ENCODE assay signal across 18 cellular contexts in genomic region chr1:235027076-235027861, GRCh38.
A peak's percentile ranks its signal among the peaks of the same experiment; 100 is the strongest.
DNase-seq lines count a peak whose midpoint lies in the region; ATAC-seq, FAIRE-seq and TF ChIP-seq lines count a peak whose summit lies in the region.
"Had no signal": no experiment of that assay in that cellular context is flagged by ENCODE, and none has a peak within 500 bp of the region (broad histone marks: within the 10 kb centered on the region; RNA-seq: fewer than 3 reads in every experiment).

No MANE protein-coding gene starts in this region.

- H3K27me3 ChIP-seq in GM12878 (replicated peaks in 1 of 2; ENCODE audit: control insufficient read depth in 2 of 2, insufficient read depth in 2 of 2, low read length in 1 of 2) = no peaks in the 10 kb centered on the region
- no peaks in the 10 kb centered on the region for H3K27me3 ChIP-seq in spleen (replicated peaks in 1 of 7)
- no peaks in the 10 kb centered on the region for H3K27me3 ChIP-seq in vagina

- H3K27me3 Mint-ChIP-seq in activated T-cell treated with anti-CD3 and anti-CD28 coated beads, Interleukin-2, amount 50 U/mL, for 72 hours (ENCODE audit: low read depth) = no peaks in the 10 kb centered on the region

- TF ChIP-seq POLR2A in GM12878 (IDR thresholded peaks at IDR 0.05; ENCODE audit: low read depth, low read length) = no peak
- no peak for TF ChIP-seq POLR2A in spleen (IDR thresholded peaks at IDR 0.05)
- no peak for TF ChIP-seq POLR2A in vagina (IDR thresholded peaks at IDR 0.05)

- TF ChIP-seq EP300 in GM12878 (IDR thresholded peaks at IDR 0.05; ENCODE audit: borderline replicate concordance in 1 of 2, control insufficient read depth in 1 of 2, low read depth in 2 of 2, low read length in 2 of 2) = no peak

- RAD21 ChIA-PET in GM12878 (lab: Charles Lee; ENCODE audit: unreplicated experiment) = interaction anchor here (0.7 kb wide), 1 partner anchor 38 kb away, joined by 3 read pairs; no protein-coding TSS in a partner anchor

- TF ChIP-seq RAD21 in GM12878 (IDR thresholded peaks at IDR 0.05; ENCODE audit: insufficient read depth, low read depth, low read length) = no peak

- no peak overlapping the region for H2AFZ ChIP-seq in GM12878 (ENCODE audit: control insufficient read depth, low read depth, low read length)

- H3K4me3 ChIP-seq in HEK293 (ENCODE audit: low read depth, low read length) (no peak overlapping the region), GM12878 (no peak overlapping the region), spleen (no peak overlapping the region), vagina (no peak overlapping the region)
- H3K4me3 ChIP-seq: A549 had no signal

- peaks cover 9 to 11% of the 10 kb centered on the region in 2 donors for H3K36me3 Mint-ChIP-seq in activated T-cell treated with anti-CD3 and anti-CD28 coated beads, Interleukin-2, amount 50 U/mL, for 72 hours (ENCODE audit: insufficient read depth in 2 of 2)

- in situ Hi-C loops in GM12878 (cut with MboI) = no loop called here

- H3K4me2 ChIP-seq in GM12878 (ENCODE audit: control insufficient read depth, insufficient read depth) = no peak overlapping the region
- H3K4me2 ChIP-seq: A549 had no signal

- ATAC-seq in activated T-cell treated with anti-CD3 and anti-CD28 coated beads, Interleukin-2, amount 50 U/mL, for 72 hours (replicated peaks in 1 of 2) = no peak
- no peak for ATAC-seq in GM12878

- no peak overlapping the region for H3K9ac ChIP-seq in GM12878 (ENCODE audit: control insufficient read depth, insufficient read depth, low read length)

- peaks cover 7 to 9% of the 10 kb centered on the region in 2 donors for H3K9me3 Mint-ChIP-seq in activated T-cell treated with anti-CD3 and anti-CD28 coated beads, Interleukin-2, amount 50 U/mL, for 72 hours

- H3K36me3 ChIP-seq in HEK293 (ENCODE audit: control insufficient read depth in 2 of 2, insufficient read depth in 1 of 2, low read length in 2 of 2) (no peaks in the 10 kb centered on the region), GM12878 (ENCODE audit: control insufficient read depth in 2 of 2, insufficient read depth in 2 of 2, low read length in 1 of 2) (no peaks in the 10 kb centered on the region), spleen (no peaks in the 10 kb centered on the region), vagina (no peaks in the 10 kb centered on the region)

- SMC1A ChIA-PET in GM12878 (lab: Charles Lee; ENCODE audit: uncharacterized antibody, unreplicated experiment) = interaction anchor here (1.1 kb wide), 1 partner anchor 22 kb away, joined by 3 read pairs; no protein-coding TSS in a partner anchor

- no TSS peak for BruUV-seq in GM12878 (replicated peaks; lab: Mats Ljungman, UMichigan)

- H3K27ac Mint-ChIP-seq in activated T-cell treated with anti-CD3 and anti-CD28 coated beads, Interleukin-2, amount 50 U/mL, for 72 hours = no peak overlapping the region
- H3K27ac Mint-ChIP-seq: H9 had no signal

- H3K4me1 ChIP-seq in HEK293 (ENCODE audit: control insufficient read depth, insufficient read depth, low read length) (no peaks in the 10 kb centered on the region), GM12878 (ENCODE audit: control insufficient read depth, insufficient read depth, low read length) (peaks cover 39% of the 10 kb centered on the region), spleen (peaks cover 0 to 18% (median 0%) of the 10 kb centered on the region in 6 donors), vagina (no peaks in the 10 kb centered on the region)

- FAIRE-seq in GM12878 (lab: Jason Lieb, UNC) = no peak
- FAIRE-seq: A549, GM12891, RCC 7860 had no signal

- no peak overlapping the region for H3K4me3 Mint-ChIP-seq in activated T-cell treated with anti-CD3 and anti-CD28 coated beads, Interleukin-2, amount 50 U/mL, for 72 hours
- H3K4me3 Mint-ChIP-seq: CD14-positive monocyte, H9 had no signal

- no peaks in the 10 kb centered on the region for H4K20me1 ChIP-seq in GM12878 (ENCODE audit: control insufficient read depth, insufficient read depth)

- CTCF ChIA-PET in HEK293 (lab: Yijun Ruan, JAX) = interaction anchor here (0.6 to 0.8 kb wide), 2 partner anchors 11 to 14 kb away, joined by 4 to 5 read pairs; no protein-coding TSS in a partner anchor
- CTCF ChIA-PET in GM12878 (lab: Yijun Ruan, JAX) = interaction anchor here (0.8 kb wide), 1 partner anchor 12 kb away, joined by 3 read pairs; no protein-coding TSS in a partner anchor

- H3K27ac ChIP-seq in HEK293 (ENCODE audit: extremely low read depth, low read depth, low read length) = no peak overlapping the region
- H3K27ac ChIP-seq in GM12878 (ENCODE audit: control insufficient read depth, insufficient read depth) = no peak overlapping the region
- no peak overlapping the region for H3K27ac ChIP-seq in spleen
- no peak overlapping the region for H3K27ac ChIP-seq in vagina

- intact Hi-C loops in GM12878 (cut with micrococcal nuclease; ENCODE audit: unreplicated experiment) (no loop called here), spleen (cut with DNase I; ENCODE audit: low total_unique reads) (no loop called here), vagina (cut with DNase I) (no loop called here)

- TF ChIP-seq CTCF in HEK293 (tag by site-specific recombination; IDR thresholded peaks at IDR 0.05) (no peak), GM12878 (IDR thresholded peaks at IDR 0.05 in 2 of 3, conservative IDR thresholded peaks at IDR 0.05 in 1 of 3; ENCODE audit: control insufficient read depth in 2 of 3, extremely low read depth in 1 of 3, insufficient read depth in 1 of 3, low read depth in 3 of 3, low read length in 3 of 3) (no peak), spleen (IDR thresholded peaks at IDR 0.05 in 8 of 11, conservative IDR thresholded peaks at IDR 0.05 in 3 of 11) (no peak), vagina (IDR thresholded peaks at IDR 0.05) (no peak)

- H3K79me2 ChIP-seq in GM12878 (ENCODE audit: control insufficient read depth, insufficient read depth, low read length) = no peaks in the 10 kb centered on the region

- POLR2A ChIA-PET in HEK293 (lab: Yijun Ruan, JAX) = no interaction called here
- POLR2A ChIA-PET in GM12878 (lab: Charles Lee) = interaction anchor here (0.6 kb wide), 1 partner anchor 14 kb away, joined by 3 read pairs; no protein-coding TSS in a partner anchor

- H3K4me1 Mint-ChIP-seq in activated T-cell treated with anti-CD3 and anti-CD28 coated beads, Interleukin-2, amount 50 U/mL, for 72 hours (ENCODE audit: low read depth) = peaks cover 48% of the 10 kb centered on the region

- H3K9me3 ChIP-seq in HEK293 (ENCODE audit: control insufficient read depth, insufficient read depth, low read depth, low read length) (no peaks in the 10 kb centered on the region), GM12878 (replicated peaks; ENCODE audit: control insufficient read depth, insufficient read depth, low read length) (peaks cover 7% of the 10 kb centered on the region; the same call in 2 of the 3 replicates), spleen (peaks cover 0 to 6% (median 1%) of the 10 kb centered on the region in 8 donors), vagina (no peaks in the 10 kb centered on the region)

- 94% methylated on average over 13 of the region's 13 CpGs for WGBS in GM12878 (ENCODE audit: insufficient coverage, insufficient replicate concordance, low lambda C conversion rate, missing lambda C conversion rate)
- WGBS in spleen, 5 donors = 90 to 99% (median 95%) methylated on average over 13 of the region's 13 CpGs

- peak; percentile 12 to 14 for DNase-seq in activated T-cell treated with anti-CD3 and anti-CD28 coated beads, Interleukin-2, amount 50 U/mL, for 48 hours
- DNase-seq in activated T-cell treated with anti-CD3 and anti-CD28 coated beads, Interleukin-2, amount 50 U/mL, for 72 hours = no peak
- DNase-seq in GM12878 (ENCODE audit: low read depth, low spot score) (no peak), spleen (peak; percentile 23), NCI-H1105 treated with DMSO at 0.1 percent for 48 hours (lab: John Stamatoyannopoulos, UW) (no peak), vagina (ENCODE audit: extremely low spot score in 2 of 2) (no peak)
- DNase-seq in stimulated activated CD4-positive, alpha-beta T cell treated with anti-CD3 and anti-CD28 coated beads, Interleukin-2, amount 100 ng/mL, for 48 hours = no peak
- DNase-seq: H9, NCI-H146, NCI-H2081 treated with DMSO at 0.1 percent for 48 hours, NCI-H446, NCI-H774, SHP77 had no signal

TF ChIP-seq in HEK293, 187 proteins besides CTCF, POLR2A, EP300 and RAD21:
- TF ChIP-seq SETDB1 (IDR thresholded peaks at IDR 0.05; ENCODE audit: insufficient read length, low read length) = peak; percentile 46
- TF ChIP-seq ZNF610 (tag by site-specific recombination; IDR thresholded peaks at IDR 0.05; ENCODE audit: borderline replicate concordance) = no peak
- TF ChIP-seq ZNF776 (tag by site-specific recombination; IDR thresholded peaks at IDR 0.05; ENCODE audit: borderline replicate concordance) = peak; percentile 87; the same call in 1 of the 2 replicates

TF ChIP-seq in GM12878, 131 proteins besides CTCF, POLR2A, EP300 and RAD21:
- TF ChIP-seq ZBTB33 (IDR thresholded peaks at IDR 0.05) = peak; percentile 61; the same call in 1 of the 2 replicates
- no peak for TF ChIP-seq BACH1 (IDR thresholded peaks at IDR 0.05; ENCODE audit: borderline replicate concordance)

Comparison
In these comparisons a context has a peak if more than half of its experiments do, and no peak if none do; other contexts are left out.
1. DNase-seq: peak in activated T-cell treated with anti-CD3 and anti-CD28 coated beads, Interleukin-2, amount 50 U/mL, for 48 hours (2 of 2) and spleen (single experiment); none in activated T-cell treated with anti-CD3 and anti-CD28 coated beads, Interleukin-2, amount 50 U/mL, for 72 hours (0 of 2), GM12878 (single experiment), NCI-H1105 treated with DMSO at 0.1 percent for 48 hours (single experiment), vagina (0 of 2) and stimulated activated CD4-positive, alpha-beta T cell treated with anti-CD3 and anti-CD28 coated beads, Interleukin-2, amount 100 ng/mL, for 48 hours (0 of 2).